ENCODE assay signal across 8 cellular contexts in the genomic region with DNA sequence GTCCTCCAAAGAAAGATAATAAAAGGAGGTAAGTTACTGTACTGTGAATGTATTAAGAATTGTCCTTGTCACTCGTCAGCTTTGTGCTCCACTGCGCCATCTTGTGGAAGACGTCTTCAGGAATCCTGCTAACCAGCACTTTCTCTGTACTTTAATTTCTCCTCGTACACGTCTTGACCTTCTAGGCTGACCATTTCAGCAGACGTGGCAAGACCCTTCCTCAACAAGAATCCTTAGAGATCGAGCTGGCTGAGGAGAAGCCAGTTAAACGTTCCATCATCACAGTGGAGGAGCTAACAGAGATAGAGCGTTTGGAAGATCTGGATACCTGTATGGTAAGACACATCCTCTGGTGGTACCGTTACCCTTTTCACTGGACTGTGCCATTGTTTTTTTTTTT.
A peak's percentile ranks its signal among the peaks of the same experiment; 100 is the strongest.
DNase-seq lines count a peak whose midpoint lies in the region; ATAC-seq and TF ChIP-seq lines count a peak whose summit lies in the region.

No MANE protein-coding gene starts in this region.

- no peak overlapping the region for H3K27ac ChIP-seq in SU-DHL-6 (ENCODE audit: low read depth, low read length)
- no peak overlapping the region for H3K27ac ChIP-seq in cardiac muscle cell

- TF ChIP-seq CTCF in GM12874 (IDR thresholded peaks at IDR 0.05; ENCODE audit: insufficient read depth, low read depth, low read length): peak; percentile 79
- peak; percentile 98 for TF ChIP-seq CTCF in SU-DHL-6 (IDR thresholded peaks at IDR 0.05; ENCODE audit: insufficient read depth, low read length, poor library complexity, severe bottlenecking)
- TF ChIP-seq CTCF in cardiac muscle cell (IDR thresholded peaks at IDR 0.05; ENCODE audit: low read depth, low read length): peak; percentile 84

- H3F3A ChIP-seq in SU-DHL-6 (ENCODE audit: insufficient read depth): no peaks in the 10 kb centered on the region; the same call in 1 of the 2 replicates

- no peak overlapping the region for H3K4me2 ChIP-seq in SU-DHL-6 (ENCODE audit: low read depth, low read length, poor library complexity, severe bottlenecking)

- H3K9ac ChIP-seq in SU-DHL-6 (ENCODE audit: low read length): no peak overlapping the region

- H3K9me2 ChIP-seq in SU-DHL-6 (replicated peaks; ENCODE audit: insufficient read depth, low read length): no peaks in the 10 kb centered on the region

- H3K9me3 ChIP-seq in SU-DHL-6 (ENCODE audit: insufficient read depth, low read length): no peaks in the 10 kb centered on the region
- H3K9me3 ChIP-seq in cardiac muscle cell (ENCODE audit: low read depth): no peaks in the 10 kb centered on the region

- DNase-seq in NCI-H1048 (lab: John Stamatoyannopoulos, UW) (peak; percentile 2), cardiac muscle cell (ENCODE audit: low read depth in 1 of 2, low spot score in 1 of 2) (peak; percentile 85 to 86), pulmonary artery endothelial cell (ENCODE audit: low read depth, low spot score) (peak; percentile 43)
- peak; percentile 62 for DNase-seq in activated naive CD8-positive, alpha-beta T cell treated with anti-CD3 and anti-CD28 coated beads, Interleukin-2, amount 50 U/mL, for 16 hours (ENCODE audit: low read depth, low spot score)

- H3K4me3 ChIP-seq in SU-DHL-6 (ENCODE audit: insufficient read depth, low read length, poor library complexity, severe bottlenecking): no peak overlapping the region
- no peak overlapping the region for H3K4me3 ChIP-seq in cardiac muscle cell

- peaks cover 12% of the 10 kb centered on the region for H3K4me1 ChIP-seq in cardiac muscle cell (ENCODE audit: low read depth)

- H3K27me3 ChIP-seq in SU-DHL-6 (ENCODE audit: low read length) (no peaks in the 10 kb centered on the region), cardiac muscle cell (no peaks in the 10 kb centered on the region)

- ATAC-seq in HG03095 (IDR thresholded peaks at IDR 0.05; ENCODE audit: unreplicated experiment) (no peak), HG03460 (IDR thresholded peaks at IDR 0.05; ENCODE audit: unreplicated experiment) (no peak)

- H3K79me2 ChIP-seq in SU-DHL-6 (ENCODE audit: insufficient read depth, low read length): no peaks in the 10 kb centered on the region

- peak overlapping the region; percentile 3 for H2AFZ ChIP-seq in SU-DHL-6 (ENCODE audit: low read depth, low read length, severe bottlenecking)

- peaks cover 4% of the 10 kb centered on the region; the same call in 1 of the 2 replicates for H3K36me3 ChIP-seq in SU-DHL-6 (ENCODE audit: low read length)
- H3K36me3 ChIP-seq in cardiac muscle cell: no peaks in the 10 kb centered on the region

- no peaks in the 10 kb centered on the region for H4K20me1 ChIP-seq in SU-DHL-6 (ENCODE audit: low read depth, low read length)

Comparison
In these comparisons a context has a peak if more than half of its experiments do, and no peak if none do; other contexts are left out.
1. DNase-seq: peak in every context shown above with its lines; median percentile 86 in cardiac muscle cell; 62 in activated naive CD8-positive, alpha-beta T cell treated with anti-CD3 and anti-CD28 coated beads, Interleukin-2, amount 50 U/mL, for 16 hours; 43 in pulmonary artery endothelial cell; 2 in NCI-H1048.